In genomic region chr12:46212108-46212982, GRCh38 we compare ENCODE assay signal across 14 cellular contexts. TPM values are rescaled to one million over a fixed set of nuclear protein-coding genes. Genes with fewer than 3 reads are reported as not detected.
DNase-seq lines count a peak whose midpoint lies in the region; TF ChIP-seq lines count a peak whose summit lies in the region.
"Had no signal": no experiment of that assay in that cellular context is flagged by ENCODE, and none has a peak within 500 bp of the region (broad histone marks: within the 10 kb centered on the region; RNA-seq: fewer than 3 reads in every experiment).

No MANE protein-coding gene starts in this region.

- H2BK12ac ChIP-seq in trophoblast cell (ENCODE audit: low read length) = no peak overlapping the region

- TF ChIP-seq CTCF in coronary artery (IDR thresholded peaks at IDR 0.05) (no peak), ascending aorta (IDR thresholded peaks at IDR 0.05) (no peak), Peyer's patch (IDR thresholded peaks at IDR 0.05) (no peak)

- H3K9ac ChIP-seq in trophoblast cell (ENCODE audit: low read length) = no peak overlapping the region

- intact Hi-C loops in activated T-helper 1 cell treated with anti-CD3 and anti-CD28 coated beads, Interleukin-12 subunit alpha, Interleukin-12 subunit beta, Interleukin-2, Interleukin-4 antibody, amounts not matched to agents 30 ng/mL and 10 ng/mL and 1 ng/mL, durations not matched to agents 14 hours and 24 hours and 36 hours (cut with micrococcal nuclease) = loop anchor here (5.0 to 10.0 kb wide), 6 partner anchors 485 to 1672 kb away; partner anchors contain the start of genes ARID2, HDAC7 and RPAP3
- intact Hi-C loops in ascending aorta (cut with DNase I) = loop anchor here (5.0 kb wide), 1 partner anchor 450 kb away; no protein-coding TSS in a partner anchor

- no peak overlapping the region for H2AK5ac ChIP-seq in trophoblast cell (ENCODE audit: low read length)

- no peak overlapping the region for H3K4me3 Mint-ChIP-seq in T-helper 1 cell treated with Interleukin-12 subunit alpha and Interleukin-12 subunit beta and Interleukin-4 antibody, amounts not matched to agents 30 μg/mL and 1 μg/mL, for 36 hours
- peak overlapping the region in 3 of 4 donors; percentile 4 to 56 (median 14) for H3K4me3 Mint-ChIP-seq in IgD-negative memory B cell
- H3K4me3 Mint-ChIP-seq in activated T-helper 1 cell treated with anti-CD3 and anti-CD28 coated beads, Interleukin-12 subunit alpha, Interleukin-12 subunit beta, Interleukin-2, Interleukin-4 antibody, amounts not matched to agents 30 ng/mL and 10 ng/mL and 1 ng/mL, durations not matched to agents 14 hours and 24 hours and 36 hours = peak overlapping the region; percentile 1

- WGBS in trophoblast cell (ENCODE audit: extremely low coverage, insufficient coverage, insufficient read length) = no CpG with 5 or more reads among the region's 4 CpGs

- no peak overlapping the region for H3K4me2 ChIP-seq in trophoblast cell (ENCODE audit: low read length)
- H3K4me2 ChIP-seq: A549 had no signal

- peak overlapping the region; percentile 66 for H3K27ac Mint-ChIP-seq in T-helper 1 cell treated with Interleukin-12 subunit alpha and Interleukin-12 subunit beta and Interleukin-4 antibody, amounts not matched to agents 30 μg/mL and 1 μg/mL, for 36 hours
- peak overlapping the region in 1 of 3 donors; percentile 70 for H3K27ac Mint-ChIP-seq in IgD-negative memory B cell
- peak overlapping the region; percentile 96 for H3K27ac Mint-ChIP-seq in activated T-helper 1 cell treated with anti-CD3 and anti-CD28 coated beads, Interleukin-12 subunit alpha, Interleukin-12 subunit beta, Interleukin-2, Interleukin-4 antibody, amounts not matched to agents 30 ng/mL and 10 ng/mL and 1 ng/mL, durations not matched to agents 14 hours and 24 hours and 36 hours

- H3K9me3 Mint-ChIP-seq in T-helper 1 cell treated with Interleukin-12 subunit alpha and Interleukin-12 subunit beta and Interleukin-4 antibody, amounts not matched to agents 30 μg/mL and 1 μg/mL, for 36 hours = no peaks in the 10 kb centered on the region
- no peaks in the 10 kb centered on the region for H3K9me3 Mint-ChIP-seq in IgD-negative memory B cell
- H3K9me3 Mint-ChIP-seq in activated T-helper 1 cell treated with anti-CD3 and anti-CD28 coated beads, Interleukin-12 subunit alpha, Interleukin-12 subunit beta, Interleukin-2, Interleukin-4 antibody, amounts not matched to agents 30 ng/mL and 10 ng/mL and 1 ng/mL, durations not matched to agents 14 hours and 24 hours and 36 hours = no peaks in the 10 kb centered on the region

- no peak overlapping the region for H4K8ac ChIP-seq in trophoblast cell (ENCODE audit: low read depth, low read length)

- H3K79me2 ChIP-seq in trophoblast cell (ENCODE audit: control insufficient read depth, insufficient read depth, low read length, poor library complexity) = peaks cover 2% of the 10 kb centered on the region

- H3K23ac ChIP-seq in trophoblast cell (ENCODE audit: low read length) = no peak overlapping the region

- H3K4ac ChIP-seq in trophoblast cell (ENCODE audit: low read depth, low read length) = peak overlapping the region; percentile 83

- H3K4me1 ChIP-seq in trophoblast cell (ENCODE audit: control insufficient read depth in 1 of 2, insufficient read depth in 2 of 2, low read length in 2 of 2) = peaks cover 10 to 24% of the 10 kb centered on the region in 2 experiments
- peaks cover 7 to 21% of the 10 kb centered on the region in 2 donors for H3K4me1 ChIP-seq in ascending aorta
- peaks cover 0 to 24% (median 22%) of the 10 kb centered on the region in 4 donors for H3K4me1 ChIP-seq in Peyer's patch

- no peak overlapping the region for H2BK5ac ChIP-seq in trophoblast cell (ENCODE audit: low read depth, low read length, poor library complexity)

- H3K79me1 ChIP-seq in trophoblast cell (ENCODE audit: low read length) = peaks cover 4% of the 10 kb centered on the region

- DNase-seq in T-helper 1 cell (no peak), trophoblast cell (no peak), coronary artery (ENCODE audit: low spot score) (no peak), ascending aorta (ENCODE audit: low spot score in 2 of 2) (no peak), Peyer's patch (no peak)
- no peak for DNase-seq in activated T-helper 1 cell treated with anti-CD3 and anti-CD28 coated beads, Interleukin-12 subunit alpha, Interleukin-12 subunit beta, Interleukin-2, Interleukin-4 antibody, amounts not matched to agents 30 ng/mL and 10 ng/mL and 1 ng/mL, durations not matched to agents 14 hours and 24 hours and 36 hours (ENCODE audit: low spot score)
- DNase-seq: caudate nucleus, DND-41, IMR-90, RPMI8226 had no signal

- H3K36me3 ChIP-seq in trophoblast cell (ENCODE audit: control insufficient read depth in 1 of 2, insufficient read depth in 2 of 2, low read length in 2 of 2) (peaks cover 13 to 38% of the 10 kb centered on the region in 2 experiments), ascending aorta (no peaks in the 10 kb centered on the region), Peyer's patch (no peaks in the 10 kb centered on the region)
- H3K36me3 ChIP-seq: tibial nerve had no signal

- H3K36me3 Mint-ChIP-seq in T-helper 1 cell treated with Interleukin-12 subunit alpha and Interleukin-12 subunit beta and Interleukin-4 antibody, amounts not matched to agents 30 μg/mL and 1 μg/mL, for 36 hours (ENCODE audit: low read depth) = peaks cover 58% of the 10 kb centered on the region
- peaks cover 26% of the 10 kb centered on the region for H3K36me3 Mint-ChIP-seq in IgD-negative memory B cell
- H3K36me3 Mint-ChIP-seq in activated T-helper 1 cell treated with anti-CD3 and anti-CD28 coated beads, Interleukin-12 subunit alpha, Interleukin-12 subunit beta, Interleukin-2, Interleukin-4 antibody, amounts not matched to agents 30 ng/mL and 10 ng/mL and 1 ng/mL, durations not matched to agents 14 hours and 24 hours and 36 hours (ENCODE audit: low read depth) = peaks cover 59% of the 10 kb centered on the region

- H4K91ac ChIP-seq in trophoblast cell (ENCODE audit: low read depth, low read length) = no peak overlapping the region

- no peak overlapping the region for H3K27ac ChIP-seq in trophoblast cell (ENCODE audit: low read depth, low read length)
- H3K27ac ChIP-seq in coronary artery = no peak overlapping the region
- H3K27ac ChIP-seq in ascending aorta = no peak overlapping the region
- peak overlapping the region in 1 of 4 donors; percentile 76 for H3K27ac ChIP-seq in Peyer's patch
- H3K27ac ChIP-seq: A549, tibial nerve had no signal

- no peak overlapping the region for H4K12ac ChIP-seq in trophoblast cell (ENCODE audit: low read depth, low read length)

- H3K18ac ChIP-seq in trophoblast cell (ENCODE audit: low read length) = no peak overlapping the region

- no peak overlapping the region for H2AFZ ChIP-seq in trophoblast cell (ENCODE audit: insufficient read depth, low read length, poor library complexity)

- H3K4me1 Mint-ChIP-seq in T-helper 1 cell treated with Interleukin-12 subunit alpha and Interleukin-12 subunit beta and Interleukin-4 antibody, amounts not matched to agents 30 μg/mL and 1 μg/mL, for 36 hours (ENCODE audit: low read depth) = peaks cover 77% of the 10 kb centered on the region
- H3K4me1 Mint-ChIP-seq in IgD-negative memory B cell = peaks cover 74 to 86% (median 84%) of the 10 kb centered on the region in 3 donors
- H3K4me1 Mint-ChIP-seq in activated T-helper 1 cell treated with anti-CD3 and anti-CD28 coated beads, Interleukin-12 subunit alpha, Interleukin-12 subunit beta, Interleukin-2, Interleukin-4 antibody, amounts not matched to agents 30 ng/mL and 10 ng/mL and 1 ng/mL, durations not matched to agents 14 hours and 24 hours and 36 hours (ENCODE audit: low read depth) = peaks cover 85% of the 10 kb centered on the region

- H3K9me3 ChIP-seq in trophoblast cell (ENCODE audit: insufficient read depth, low read depth, low read length) = no peaks in the 10 kb centered on the region
- no peaks in the 10 kb centered on the region for H3K9me3 ChIP-seq in ascending aorta
- no peaks in the 10 kb centered on the region for H3K9me3 ChIP-seq in Peyer's patch
- H3K9me3 ChIP-seq: A549, tibial nerve had no signal

- no peaks in the 10 kb centered on the region for H3K27me3 Mint-ChIP-seq in T-helper 1 cell treated with Interleukin-12 subunit alpha and Interleukin-12 subunit beta and Interleukin-4 antibody, amounts not matched to agents 30 μg/mL and 1 μg/mL, for 36 hours (ENCODE audit: low read depth)
- no peaks in the 10 kb centered on the region for H3K27me3 Mint-ChIP-seq in IgD-negative memory B cell
- H3K27me3 Mint-ChIP-seq in activated T-helper 1 cell treated with anti-CD3 and anti-CD28 coated beads, Interleukin-12 subunit alpha, Interleukin-12 subunit beta, Interleukin-2, Interleukin-4 antibody, amounts not matched to agents 30 ng/mL and 10 ng/mL and 1 ng/mL, durations not matched to agents 14 hours and 24 hours and 36 hours (ENCODE audit: insufficient read depth) = no peaks in the 10 kb centered on the region

- H3K4me3 ChIP-seq in trophoblast cell (ENCODE audit: low read depth, low read length) (no peak overlapping the region), coronary artery (no peak overlapping the region), ascending aorta (no peak overlapping the region), Peyer's patch (no peak overlapping the region)
- H3K4me3 ChIP-seq: A549, tibial nerve had no signal

- no peak for TF ChIP-seq POLR2A in Peyer's patch (IDR thresholded peaks at IDR 0.05)

- no peaks in the 10 kb centered on the region for H3K27me3 ChIP-seq in trophoblast cell (ENCODE audit: insufficient read depth, low read length)
- no peaks in the 10 kb centered on the region for H3K27me3 ChIP-seq in ascending aorta
- no peaks in the 10 kb centered on the region for H3K27me3 ChIP-seq in Peyer's patch
- H3K27me3 ChIP-seq: tibial nerve had no signal

- H2BK120ac ChIP-seq in trophoblast cell (ENCODE audit: insufficient read depth, low read length, poor library complexity) = no peak overlapping the region

- H3K14ac ChIP-seq in trophoblast cell (ENCODE audit: low read length) = no peak overlapping the region

RNA-seq across cellular contexts. Expression of gene SLC38A1, which starts 56.5 kb away (rescaled TPM):
- polyA plus RNA-seq in IgD-negative memory B cell = 134 TPM
- 172 and 182 TPM in 2 replicates for total RNA-seq in activated T-helper 1 cell treated with anti-CD3 and anti-CD28 coated beads, Interleukin-12 subunit alpha, Interleukin-12 subunit beta, Interleukin-2, Interleukin-4 antibody, amounts not matched to agents 30 ng/mL and 10 ng/mL and 1 ng/mL, durations not matched to agents 14 hours and 24 hours and 36 hours
- 376 TPM in 2 replicates for polyA plus RNA-seq in trophoblast cell (2013)
- total RNA-seq in ascending aorta (12.8 TPM), Peyer's patch (10 to 100 TPM; 41.9 to 82.3 (median 49.8) TPM)
